Comparison of ENCODE assay signal across 8 cellular contexts in genomic region chr7:99498546-99498944, GRCh38. TPM values are rescaled to one million over a fixed set of nuclear protein-coding genes. Genes with fewer than 3 reads are reported as not detected.
DNase-seq lines count a peak whose midpoint lies in the region; ATAC-seq and TF ChIP-seq lines count a peak whose summit lies in the region.

No MANE protein-coding gene starts in this region.

- WGBS in lung, 2 donors: 63 to 69% methylated on average over 11 of the region's 11 CpGs

- DNase-seq in right atrium auricular region (ENCODE audit: low spot score) (no peak), Right ventricle myocardium inferior (ENCODE audit: missing footprints) (no peak), ascending aorta (ENCODE audit: low spot score in 2 of 2) (no peak), lung (ENCODE audit: low spot score) (no peak), uterus (no peak), NCI-H146 (lab: John Stamatoyannopoulos, UW) (no peak), AG08395 (ENCODE audit: low spot score) (no peak)

- H3K4me1 ChIP-seq in right atrium auricular region (peaks cover 0 to 26% of the 10 kb centered on the region in 2 donors), ascending aorta (peaks cover 14 to 30% of the 10 kb centered on the region in 2 donors), lung (ENCODE audit: control insufficient read depth in 2 of 2, insufficient read depth in 2 of 2, low read length in 2 of 2) (peaks cover 9 to 10% of the 10 kb centered on the region in 2 donors), uterus (peaks cover 0 to 4% of the 10 kb centered on the region in 2 donors)

- peaks cover 4 to 16% of the 10 kb centered on the region in 2 donors for H3K9me3 ChIP-seq in right atrium auricular region
- H3K9me3 ChIP-seq in ascending aorta: peaks cover 10 to 16% of the 10 kb centered on the region in 2 donors
- peaks cover 0 to 13% of the 10 kb centered on the region in 2 donors for H3K9me3 ChIP-seq in lung (ENCODE audit: control insufficient read depth in 2 of 2, insufficient read depth in 1 of 2, low read length in 1 of 2)
- H3K9me3 ChIP-seq in uterus: peaks cover 0 to 14% of the 10 kb centered on the region in 2 donors

- intact Hi-C loops in Right ventricle myocardium inferior (cut with DNase I): no loop called here
- intact Hi-C loops in ascending aorta (cut with DNase I): no loop called here
- intact Hi-C loops in uterus (cut with DNase I; ENCODE audit: low total_unique reads): no loop called here

- H3K36me3 ChIP-seq in right atrium auricular region (peaks cover 41% of the 10 kb centered on the region), ascending aorta (peaks cover 26 to 47% of the 10 kb centered on the region in 2 donors), lung (ENCODE audit: control insufficient read depth in 2 of 2, insufficient read depth in 2 of 2, low read length in 2 of 2) (peaks cover 16 to 20% of the 10 kb centered on the region in 2 donors), uterus (no peaks in the 10 kb centered on the region)

- ATAC-seq in Right ventricle myocardium inferior: no peak
- no peak for ATAC-seq in lung (ENCODE audit: insufficient read depth, low FRiP score)
- no peak for ATAC-seq in GM18867 (IDR thresholded peaks at IDR 0.05; ENCODE audit: unreplicated experiment)

- no peak for TF ChIP-seq POLR2A in uterus (IDR thresholded peaks at IDR 0.05)

- H3K27me3 ChIP-seq in right atrium auricular region: no peaks in the 10 kb centered on the region
- H3K27me3 ChIP-seq in ascending aorta: no peaks in the 10 kb centered on the region
- no peaks in the 10 kb centered on the region for H3K27me3 ChIP-seq in lung (ENCODE audit: control insufficient read depth, insufficient read depth)
- no peaks in the 10 kb centered on the region for H3K27me3 ChIP-seq in uterus

- H3K4me3 ChIP-seq in right atrium auricular region (peak overlapping the region; percentile 75 to 80), ascending aorta (peak overlapping the region; percentile 78 to 81), lung (peak overlapping the region; percentile 47), uterus (peak overlapping the region; percentile 81 to 84)

- no peak for TF ChIP-seq CTCF in right atrium auricular region (IDR thresholded peaks at IDR 0.05)
- no peak for TF ChIP-seq CTCF in ascending aorta (IDR thresholded peaks at IDR 0.05)
- no peak for TF ChIP-seq CTCF in lung (IDR thresholded peaks at IDR 0.05; ENCODE audit: control extremely low read depth, extremely low read depth)
- no peak for TF ChIP-seq CTCF in uterus (IDR thresholded peaks at IDR 0.05)

- H3K27ac ChIP-seq in right atrium auricular region: peak overlapping the region in 1 of 2 donors; percentile 93
- H3K27ac ChIP-seq in ascending aorta: no peak overlapping the region
- peak overlapping the region in 1 of 2 donors; percentile 64 for H3K27ac ChIP-seq in lung (ENCODE audit: low read depth in 1 of 2, low read length in 1 of 2)
- H3K27ac ChIP-seq in uterus: peak overlapping the region in 1 of 2 donors; percentile 92

RNA-seq across cellular contexts. Expression of gene ZNF394, which starts 1.5 kb away (rescaled TPM):
- total RNA-seq in right atrium auricular region (10 to 100 TPM; 10.8 to 20.2 TPM), Right ventricle myocardium inferior (17.6 TPM), ascending aorta (25.7 TPM), lung (10 to 100 TPM; 29.9 to 44.5 TPM), uterus (10 to 100 TPM; 22.8 to 55.0 (median 43.3) TPM)
- 10 to 100 TPM; 18.5 to 23.0 TPM for polyA plus RNA-seq in lung

RNA-seq across cellular contexts. Expression of gene ZKSCAN5, which starts 5.9 kb away (rescaled TPM):
- 1 to 10 TPM; 5.4 to 6.3 TPM for total RNA-seq in right atrium auricular region
- 6.7 TPM for total RNA-seq in Right ventricle myocardium inferior
- total RNA-seq in ascending aorta: 4.4 TPM
- total RNA-seq in lung: 1 to 10 TPM; 8.4 to 9.7 TPM
- 1 to 10 TPM; 3.1 to 4.0 TPM for polyA plus RNA-seq in lung
- total RNA-seq in uterus: 10 to 100 TPM in 1 of 4 donors, 1 to 10 TPM in 3; 3.1 to 15.5 (median 9.2) TPM

RNA-seq across cellular contexts. Expression of gene ZNF789, which starts 25.9 kb away (rescaled TPM):
- total RNA-seq in right atrium auricular region: 1 to 10 TPM in 1 of 2 donors, under 1 TPM in 1; 0.48 to 2.6 TPM
- 2.9 TPM for total RNA-seq in Right ventricle myocardium inferior
- total RNA-seq in ascending aorta: 4.2 TPM
- total RNA-seq in lung: 10 to 100 TPM; 10.6 to 19.7 TPM
- 10 to 100 TPM in 1 of 2 donors, 1 to 10 TPM in 1; 4.1 to 12.5 TPM for polyA plus RNA-seq in lung
- 10 to 100 TPM in 3 of 4 donors, 1 to 10 TPM in 1; 1.5 to 24.5 (median 16.8) TPM for total RNA-seq in uterus

RNA-seq across cellular contexts. Expression of gene ATP5MF, which starts 32.6 kb away (rescaled TPM):
- total RNA-seq in right atrium auricular region: 1,000 to 10,000 TPM; 2,443 to 2,651 TPM
- total RNA-seq in Right ventricle myocardium inferior: 961 TPM
- 893 TPM for total RNA-seq in ascending aorta
- 100 to 1,000 TPM; 128 to 208 TPM for total RNA-seq in lung
- polyA plus RNA-seq in lung: 1,000 to 10,000 TPM in 1 of 2 donors, 100 to 1,000 TPM in 1; 970 to 1,164 TPM
- total RNA-seq in uterus: 100 to 1,000 TPM; 135 to 598 (median 384) TPM

RNA-seq across cellular contexts. Expression of gene FAM200A, which starts 53.4 kb away (rescaled TPM):
- total RNA-seq in right atrium auricular region (1 to 10 TPM; 4.6 to 5.0 TPM), Right ventricle myocardium inferior (6.8 TPM), ascending aorta (0.64 TPM), lung (10 to 100 TPM in 1 of 2 donors, 1 to 10 TPM in 1; 4.8 to 10.1 TPM), uterus (10 to 100 TPM in 1 of 4 donors, 1 to 10 TPM in 3; 1.3 to 22.6 (median 5.1) TPM)
- polyA plus RNA-seq in lung: 1 to 10 TPM; 2.7 to 5.4 TPM
